In the genomic region with DNA sequence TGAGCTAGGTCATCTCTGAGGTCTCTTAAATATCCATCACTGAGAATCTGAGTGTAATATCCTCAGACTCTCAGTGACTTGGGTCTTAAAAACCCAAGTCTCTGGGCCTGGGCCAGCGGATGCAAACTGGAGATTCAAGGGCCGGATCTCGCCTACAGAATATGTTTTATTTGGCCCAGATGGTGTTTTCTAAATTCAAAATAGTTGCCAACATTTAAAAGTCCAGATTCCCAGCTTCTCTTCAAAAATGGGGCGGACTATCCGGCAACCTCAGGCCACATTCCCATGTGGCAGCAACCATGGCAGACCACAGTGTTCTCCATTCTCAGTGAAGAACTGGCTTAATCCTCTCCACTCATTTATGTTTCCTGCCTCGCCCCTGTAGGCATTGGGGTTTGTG, we compare ENCODE assay signal across 19 cellular contexts. TPM values are rescaled to one million over a fixed set of nuclear protein-coding genes. Genes with fewer than 3 reads are reported as not detected.
"Had no signal": no experiment of that assay in that cellular context is flagged by ENCODE, and none has a peak within 500 bp of the region (broad histone marks: within the 10 kb centered on the region; RNA-seq: fewer than 3 reads in every experiment).

No MANE protein-coding gene starts in this region.

- H3K4me1 ChIP-seq: left lung had no signal

- H3K27ac ChIP-seq: hepatocyte, left lung, SK-N-MC had no signal

- H3K36me3 ChIP-seq: left lung, tibial nerve had no signal

- H3K27me3 ChIP-seq: hepatocyte, tibial nerve had no signal

- DNase-seq: activated CD4-positive, alpha-beta memory T cell treated with anti-CD3 and anti-CD28 coated beads for 36 hours; activated CD4-positive, alpha-beta T cell treated with anti-CD3 and anti-CD28 coated beads for 36 hours; activated effector memory CD4-positive, alpha-beta T cell treated with anti-CD3 and anti-CD28 coated beads, Interleukin-2, amount 50 U/mL, for 16 hours; activated T-cell treated with anti-CD3 and anti-CD28 coated beads, Interleukin-2, amount 50 U/mL, for 24 hours; effector memory CD4-positive, alpha-beta T cell; islet precursor cell; left lung; mesenchymal stem cell; occipital lobe; stimulated activated CD4-positive, alpha-beta T cell treated with anti-CD3 and anti-CD28 coated beads, Interleukin-12 subunit alpha, Interleukin-12 subunit beta, amount 100 ng/mL, for 4 hours; stimulated activated CD4-positive, alpha-beta T cell treated with anti-CD3 and anti-CD28 coated beads, Interleukin-2, amount 100 ng/mL, for 24 hours; T-helper 1 cell; T1000 had no signal

- ATAC-seq: activated CD4-positive, alpha-beta T cell treated with anti-CD3 and anti-CD28 coated beads for 36 hours; activated naive CD4-positive, alpha-beta T cell treated with anti-CD3 and anti-CD28 coated beads, Interleukin-2, amount 50 U/mL, for 72 hours; left lung had no signal

- H3K4me2 ChIP-seq: hepatocyte had no signal

- H3K9me3 ChIP-seq: left lung, tibial nerve had no signal

- H3K4me3 ChIP-seq: hepatocyte, left lung, SK-N-MC, tibial nerve had no signal

RNA-seq across cellular contexts. Expression of gene HEYL, which starts 12.7 kb away (rescaled TPM):
- total RNA-seq: fibroblast of lung, pulmonary artery endothelial cell had no signal

RNA-seq across cellular contexts. Expression of gene NT5C1A, which starts 19.8 kb away (rescaled TPM):
- total RNA-seq: activated CD4-positive, alpha-beta memory T cell treated with anti-CD3 and anti-CD28 coated beads for 36 hours; fibroblast of lung; pulmonary artery endothelial cell had no signal
- polyA plus RNA-seq: fibroblast of lung had no signal

RNA-seq across cellular contexts. Expression of gene HPCAL4, which starts 39.1 kb away (rescaled TPM):
- total RNA-seq: fibroblast of lung, pulmonary artery endothelial cell, tibial nerve had no signal
- polyA plus RNA-seq: fibroblast of lung had no signal
